ENCODE assay signal across 7 cellular contexts in genomic region chr20:16595376-16595775, GRCh38.
"Had no signal": no experiment of that assay in that cellular context is flagged by ENCODE, and none has a peak within 500 bp of the region (broad histone marks: within the 10 kb centered on the region; RNA-seq: fewer than 3 reads in every experiment).

No MANE protein-coding gene starts in this region.

- FAIRE-seq: HTR-8/SVneo, K562 had no signal

- H3K9ac ChIP-seq: KMS-11 had no signal

- H3K27ac ChIP-seq: HL-60, KMS-11 had no signal

- H3K4me3 ChIP-seq: K562 had no signal

- DNase-seq: IMR-90, KBM-7, KG1 had no signal

- H3K4me2 ChIP-seq: KMS-11 had no signal

- ATAC-seq: K562 had no signal
